In genomic region chr9:81878530-81878929, GRCh38 we compare ENCODE assay signal across 21 cellular contexts. TPM values are rescaled to one million over a fixed set of nuclear protein-coding genes. Genes with fewer than 3 reads are reported as not detected.
DNase-seq lines count a peak whose midpoint lies in the region; ATAC-seq, FAIRE-seq and TF ChIP-seq lines count a peak whose summit lies in the region.
"Had no signal": no experiment of that assay in that cellular context is flagged by ENCODE, and none has a peak within 500 bp of the region (broad histone marks: within the 10 kb centered on the region; RNA-seq: fewer than 3 reads in every experiment).

No MANE protein-coding gene starts in this region.

- H3K4me1 Mint-ChIP-seq in GM23338: no peaks in the 10 kb centered on the region
- H3K4me1 Mint-ChIP-seq: CD14-positive monocyte; CD4-positive, alpha-beta memory T cell had no signal

- no peak for TF ChIP-seq RAD21 in H1 (IDR thresholded peaks at IDR 0.05 in 1 of 2, conservative IDR thresholded peaks at IDR 0.05 in 1 of 2; ENCODE audit: low read depth in 2 of 2, low read length in 2 of 2)

- H3K27me3 ChIP-seq in GM23338 (ENCODE audit: insufficient read depth): no peaks in the 10 kb centered on the region
- no peaks in the 10 kb centered on the region for H3K27me3 ChIP-seq in H1 (replicated peaks in 1 of 4; ENCODE audit: control insufficient read depth in 3 of 4, extremely low read depth in 1 of 4, insufficient read depth in 3 of 4, low read length in 3 of 4)
- no peaks in the 10 kb centered on the region for H3K27me3 ChIP-seq in mesenchymal stem cell (ENCODE audit: control insufficient read depth in 1 of 2, insufficient read depth in 1 of 2, low read length in 2 of 2)
- no peaks in the 10 kb centered on the region for H3K27me3 ChIP-seq in transverse colon
- no peaks in the 10 kb centered on the region for H3K27me3 ChIP-seq in HAP-1 (ENCODE audit: low read depth)
- H3K27me3 ChIP-seq: BLaER1 had no signal

- H3K27me3 Mint-ChIP-seq in GM23338 (ENCODE audit: insufficient read depth, low read depth, poor library complexity): peaks cover 2% of the 10 kb centered on the region
- H3K27me3 Mint-ChIP-seq: CD4-positive, alpha-beta memory T cell had no signal

- no peak for TF ChIP-seq EP300 in H1 (IDR thresholded peaks at IDR 0.05; ENCODE audit: borderline replicate concordance in 1 of 2, low read depth in 2 of 2, low read length in 2 of 2)
- no peak for TF ChIP-seq EP300 in transverse colon (IDR thresholded peaks at IDR 0.05; ENCODE audit: low read depth)

- H3K4ac ChIP-seq in H1 (replicated peaks; ENCODE audit: insufficient read length, low read depth, low read length) (no peak overlapping the region), mesenchymal stem cell (ENCODE audit: low read depth in 1 of 2, low read length in 2 of 2) (no peak overlapping the region)

- no peak overlapping the region for H2BK5ac ChIP-seq in H1 (ENCODE audit: low read depth, low read length)
- no peak overlapping the region for H2BK5ac ChIP-seq in mesenchymal stem cell (ENCODE audit: low read depth, low read length, poor library complexity, severe bottlenecking)

- no peaks in the 10 kb centered on the region; the same call in 1 of the 2 replicates for H3K23me2 ChIP-seq in H1 (ENCODE audit: low read depth, low read length)

- H4K20me1 ChIP-seq in GM23338 (replicated peaks; ENCODE audit: insufficient read depth) (no peaks in the 10 kb centered on the region), H1 (replicated peaks in 1 of 2; ENCODE audit: control insufficient read depth in 1 of 2, insufficient read depth in 2 of 2, low read length in 2 of 2) (peaks cover 0 to 2% of the 10 kb centered on the region in 2 experiments)
- H4K20me1 ChIP-seq: BLaER1 had no signal

- no peak for FAIRE-seq in H1 (lab: Jason Lieb, UNC)
- FAIRE-seq: A549, GM12892, GM18507, K562 had no signal

- H3K79me1 ChIP-seq in H1 (ENCODE audit: low read depth, low read length) (no peaks in the 10 kb centered on the region), mesenchymal stem cell (replicated peaks; ENCODE audit: low read length, poor library complexity, severe bottlenecking) (no peaks in the 10 kb centered on the region)

- no peak for ATAC-seq in GM23338
- ATAC-seq: K562 had no signal

- TF ChIP-seq CTCF in GM23338 (conservative IDR thresholded peaks at IDR 0.05; ENCODE audit: low read depth in 2 of 2) (no peak), H1 (IDR thresholded peaks at IDR 0.05; ENCODE audit: control extremely low read depth in 1 of 3, insufficient read depth in 1 of 3, low read depth in 1 of 3, low read length in 3 of 3) (no peak), transverse colon (IDR thresholded peaks at IDR 0.05) (no peak)

- intact Hi-C loops in transverse colon (cut with DNase I; ENCODE audit: low total_unique reads): no loop called here

- H3K14ac ChIP-seq in H1 (ENCODE audit: insufficient read length) (no peak overlapping the region), mesenchymal stem cell (ENCODE audit: low read length in 2 of 2) (no peak overlapping the region)

- H4K91ac ChIP-seq in H1 (replicated peaks; ENCODE audit: insufficient read length, low read length) (no peak overlapping the region), mesenchymal stem cell (ENCODE audit: low read length) (no peak overlapping the region)

- H3K18ac ChIP-seq in H1 (ENCODE audit: extremely low read depth, low read length) (no peak overlapping the region), mesenchymal stem cell (ENCODE audit: low read depth in 1 of 2, low read length in 2 of 2) (peak overlapping the region in 1 of 2 experiments; percentile 33)

- 84% methylated on average over 2 of the region's 2 CpGs; no CpG with 5 or more reads in 1 of the 2 experiments for WGBS in H1 (ENCODE audit: extremely low coverage in 1 of 2, insufficient coverage in 1 of 2, insufficient read length in 1 of 2, insufficient replicate concordance in 2 of 2, low coverage in 1 of 2, low lambda C conversion rate in 2 of 2, missing lambda C conversion rate in 1 of 2), 2 experiments
- 96% methylated on average over 1 of the region's 2 CpGs for WGBS in mesenchymal stem cell
- 92 to 94% methylated on average over 2 of the region's 2 CpGs for WGBS in transverse colon (ENCODE audit: low coverage in 1 of 2), 2 donors

- H3K4me3 ChIP-seq in GM23338: no peak overlapping the region
- H3K4me3 ChIP-seq in H1 (ENCODE audit: extremely low read depth in 1 of 4, insufficient read depth in 2 of 4, low read depth in 3 of 4, low read length in 4 of 4): no peak overlapping the region
- no peak overlapping the region for H3K4me3 ChIP-seq in mesenchymal stem cell (ENCODE audit: insufficient read depth in 1 of 2, low read depth in 1 of 2, low read length in 2 of 2)
- H3K4me3 ChIP-seq in transverse colon: no peak overlapping the region
- no peak overlapping the region for H3K4me3 ChIP-seq in HAP-1
- H3K4me3 ChIP-seq: A549, BLaER1, GM23248, K562 had no signal

- no peaks in the 10 kb centered on the region for H3K9me3 ChIP-seq in H1 (ENCODE audit: insufficient read depth in 2 of 2, low read depth in 1 of 2, low read length in 1 of 2)
- H3K9me3 ChIP-seq in mesenchymal stem cell (ENCODE audit: control insufficient read depth, low read length): no peaks in the 10 kb centered on the region
- no peaks in the 10 kb centered on the region for H3K9me3 ChIP-seq in transverse colon
- no peaks in the 10 kb centered on the region for H3K9me3 ChIP-seq in HAP-1
- H3K9me3 ChIP-seq: A549, BLaER1 had no signal

- no peaks in the 10 kb centered on the region for H3F3A ChIP-seq in GM23338 (replicated peaks; ENCODE audit: low read depth)

- H3K9me3 Mint-ChIP-seq in GM23338: no peaks in the 10 kb centered on the region

- no peak overlapping the region for H2BK120ac ChIP-seq in H1 (replicated peaks; ENCODE audit: low read depth, low read length)
- no peak overlapping the region for H2BK120ac ChIP-seq in mesenchymal stem cell (ENCODE audit: low read depth, low read length)

- H4K5ac ChIP-seq in H1 (ENCODE audit: insufficient read length, low read depth, low read length): no peak overlapping the region

- H3K56ac ChIP-seq in H1 (replicated peaks; ENCODE audit: insufficient read length, low read depth, low read length): no peak overlapping the region

- in situ Hi-C loops in transverse colon (cut with MboI; ENCODE audit: low pct_ligation_motif_present in 1 of 4, low pct_unique_long_range_greater_than_20kb in 1 of 4, low sequenced_read_pairs in 3 of 4) (no loop called here), HAP-1 (cut with MboI; ENCODE audit: low sequenced_read_pairs) (no loop called here)

- H3K27ac Mint-ChIP-seq in GM23338: no peak overlapping the region
- H3K27ac Mint-ChIP-seq: CD14-positive monocyte; CD4-positive, alpha-beta memory T cell had no signal

- CTCF ChIA-PET in H1 (lab: Charles Lee; ENCODE audit: partially characterized antibody): no interaction called here

- H4K8ac ChIP-seq in H1 (ENCODE audit: extremely low read depth, insufficient read depth, low read length) (no peak overlapping the region), mesenchymal stem cell (ENCODE audit: low read length) (no peak overlapping the region)

- DNase-seq in GM23338 (ENCODE audit: low spot score) (no peak), H1 (ENCODE audit: low read depth in 1 of 2, low spot score in 2 of 2) (no peak), mesenchymal stem cell (no peak), transverse colon (no peak), NCI-H1048 (lab: John Stamatoyannopoulos, UW) (no peak), HAP-1 (ENCODE audit: low spot score in 2 of 2) (no peak), AG20443 (ENCODE audit: low spot score) (no peak)
- DNase-seq: CD4-positive, alpha-beta memory T cell; DMS79; GDM1; GM23248; H7 had no signal

- H3K9me2 ChIP-seq in GM23338 (ENCODE audit: insufficient read depth): no peaks in the 10 kb centered on the region

- H2BK12ac ChIP-seq in H1 (ENCODE audit: low read depth, low read length): no peak overlapping the region
- peak overlapping the region; percentile 57 to 93 for H2BK12ac ChIP-seq in mesenchymal stem cell (ENCODE audit: low read length in 2 of 2)

- no peaks in the 10 kb centered on the region for H3K79me2 ChIP-seq in GM23338 (replicated peaks; ENCODE audit: insufficient read depth)
- no peaks in the 10 kb centered on the region for H3K79me2 ChIP-seq in H1 (ENCODE audit: control insufficient read depth in 1 of 2, insufficient read depth in 2 of 2, low read length in 2 of 2)

- H3K23ac ChIP-seq in H1 (ENCODE audit: insufficient read length): no peak overlapping the region
- H3K23ac ChIP-seq in mesenchymal stem cell (ENCODE audit: low read length in 2 of 2): no peak overlapping the region

- no peak overlapping the region for H2BK20ac ChIP-seq in H1 (ENCODE audit: low read length)

- H3K36me3 ChIP-seq in GM23338 (ENCODE audit: insufficient read depth): no peaks in the 10 kb centered on the region
- H3K36me3 ChIP-seq in H1 (ENCODE audit: control insufficient read depth in 2 of 4, insufficient read depth in 4 of 4, low read length in 3 of 4): no peaks in the 10 kb centered on the region
- H3K36me3 ChIP-seq in mesenchymal stem cell (ENCODE audit: control insufficient read depth in 1 of 2, insufficient read depth in 2 of 2, low read depth in 1 of 2, low read length in 2 of 2): no peaks in the 10 kb centered on the region
- H3K36me3 ChIP-seq in transverse colon: no peaks in the 10 kb centered on the region
- no peaks in the 10 kb centered on the region for H3K36me3 ChIP-seq in HAP-1 (replicated peaks)
- H3K36me3 ChIP-seq: BLaER1 had no signal

- H3K9ac ChIP-seq in H1 (replicated peaks in 1 of 4; ENCODE audit: extremely low read depth in 1 of 4, low read depth in 3 of 4, low read length in 3 of 4) (no peak overlapping the region), mesenchymal stem cell (ENCODE audit: low read length) (no peak overlapping the region)
- H3K9ac ChIP-seq: BLaER1, GM23248 had no signal

- TF ChIP-seq POLR2A in H1 (IDR thresholded peaks at IDR 0.05; ENCODE audit: control extremely low read depth in 1 of 2, low read depth in 2 of 2, low read length in 2 of 2): no peak
- no peak for TF ChIP-seq POLR2A in transverse colon (IDR thresholded peaks at IDR 0.05)

- no peak overlapping the region for H3K27ac ChIP-seq in GM23338 (ENCODE audit: low read depth)
- no peak overlapping the region for H3K27ac ChIP-seq in H1 (ENCODE audit: low read depth, low read length)
- H3K27ac ChIP-seq in mesenchymal stem cell (ENCODE audit: low read length, poor library complexity, severe bottlenecking): no peak overlapping the region
- peak overlapping the region; percentile 57 to 77 (median 74) for H3K27ac ChIP-seq in transverse colon
- H3K27ac ChIP-seq: 22Rv1, A549, BLaER1, GM23248 had no signal

- H3K4me2 ChIP-seq in GM23338: no peak overlapping the region
- no peak overlapping the region for H3K4me2 ChIP-seq in H1 (ENCODE audit: insufficient read depth in 1 of 2, low read depth in 2 of 2, low read length in 2 of 2)
- no peak overlapping the region for H3K4me2 ChIP-seq in mesenchymal stem cell (ENCODE audit: low read length, poor library complexity, severe bottlenecking)
- H3K4me2 ChIP-seq: BLaER1 had no signal

- H2AFZ ChIP-seq in GM23338: peak overlapping the region; percentile 23; the same call in 1 of the 2 replicates
- H2AFZ ChIP-seq in H1 (ENCODE audit: low read length): peak overlapping the region; percentile 8; the same call in 1 of the 2 replicates
- H2AFZ ChIP-seq in mesenchymal stem cell (ENCODE audit: low read depth, low read length): no peak overlapping the region
- H2AFZ ChIP-seq: GM23248 had no signal

- H2BK15ac ChIP-seq in H1 (ENCODE audit: low read length) (no peak overlapping the region), mesenchymal stem cell (ENCODE audit: low read depth, poor library complexity, severe bottlenecking) (no peak overlapping the region)

- H3K4me1 ChIP-seq in GM23338 (ENCODE audit: insufficient read depth) (no peaks in the 10 kb centered on the region), H1 (replicated peaks in 1 of 4; ENCODE audit: control insufficient read depth in 3 of 4, insufficient read depth in 4 of 4, low read length in 3 of 4) (no peaks in the 10 kb centered on the region), mesenchymal stem cell (ENCODE audit: control insufficient read depth, insufficient read depth, low read depth, low read length) (peaks cover 2% of the 10 kb centered on the region), transverse colon (peaks cover 0 to 49% (median 22%) of the 10 kb centered on the region in 4 donors), HAP-1 (no peaks in the 10 kb centered on the region)
- H3K4me1 ChIP-seq: BLaER1 had no signal

- POLR2A ChIA-PET in H1 (lab: Charles Lee; ENCODE audit: partially characterized antibody): no interaction called here

- H2AK5ac ChIP-seq in H1 (ENCODE audit: low read depth, low read length) (no peak overlapping the region), mesenchymal stem cell (ENCODE audit: low read length, severe bottlenecking) (no peak overlapping the region)

- no peaks in the 10 kb centered on the region for H3K36me3 Mint-ChIP-seq in GM23338 (ENCODE audit: low read depth)
- H3K36me3 Mint-ChIP-seq: CD14-positive monocyte; CD4-positive, alpha-beta memory T cell had no signal

- H3K4me3 Mint-ChIP-seq in GM23338: no peak overlapping the region
- H3K4me3 Mint-ChIP-seq: CD14-positive monocyte; CD4-positive, alpha-beta memory T cell had no signal

RNA-seq across cellular contexts. Expression of gene SPATA31D4, which starts 49.7 kb away (rescaled TPM):
- total RNA-seq in GM23338 (2014; rRNA removed; shearing (Covaris generic)): not detected in 2 replicates
- not detected in 2 replicates for polyA plus RNA-seq in GM23338 (2016; fragmentation: Nextera tagmentation; extraction: Ambion mirVana)
- not detected in 2 replicates for total RNA-seq in H1 (2021; fragmentation: NEBNext Ultra II Directional; extraction: Animal tissue kit (Norgen Biotek cat#: 25700))
- not detected in 2 replicates for polyA plus RNA-seq in H1 (2011; rRNA removed)
- polyA plus RNA-seq in H1 (2011; cell fraction: cytosol; rRNA removed): not detected
- not detected for polyA plus RNA-seq in H1 (2011; cell fraction: nucleus; rRNA removed)
- polyA plus RNA-seq in H1 (2012, experiment 1 of 2): not detected in 4 replicates
- not detected for polyA plus RNA-seq in H1 (2012, experiment 2 of 2)
- not detected for polyA plus RNA-seq in H1 (2013, experiment 1 of 2)
- not detected for polyA plus RNA-seq in H1 (2013, experiment 2 of 2)
- not detected in 2 replicates for polyA minus RNA-seq in H1 (2011; rRNA and poly(A)+ RNA removed)
- polyA minus RNA-seq in H1 (2011; cell fraction: cytosol; rRNA and poly(A)+ RNA removed): not detected
- polyA minus RNA-seq in H1 (2011; cell fraction: nucleus; rRNA and poly(A)+ RNA removed): not detected
- polyA plus RNA-seq in mesenchymal stem cell (2013, experiment 1 of 2): not detected
- polyA plus RNA-seq in mesenchymal stem cell (2013, experiment 2 of 2): not detected
- not detected for total RNA-seq in transverse colon
- total RNA-seq: CD4-positive, alpha-beta memory T cell; Daoy; GM23248; H7; HT-29; K562 had no signal
- polyA plus RNA-seq: A549; CD14-positive monocyte; CD4-positive, alpha-beta memory T cell; GM23248; K562 had no signal

Comparison
In these comparisons a context has a peak if more than half of its experiments do, and no peak if none do; other contexts are left out.
1. H3K27ac ChIP-seq: peak in transverse colon (4 of 4); none in GM23338 (single experiment), H1 (single experiment) and mesenchymal stem cell (single experiment).